Comparison of ENCODE assay signal across 1 cellular context in genomic region chr10:103696094-103696410, GRCh38.
TF ChIP-seq lines count a peak whose summit lies in the region.

No MANE protein-coding gene starts in this region.

TF ChIP-seq in HepG2, 621 proteins besides CTCF, POLR2A, EP300 and RAD21 (continued from another document):
- no peak for TF ChIP-seq ZNF710 (CRISPR knock-in tag; IDR thresholded peaks at IDR 0.05; ENCODE audit: borderline replicate concordance)
- TF ChIP-seq ZNF503 (CRISPR knock-in tag; IDR thresholded peaks at IDR 0.05), result no peak
- no peak for TF ChIP-seq PHF5A (CRISPR knock-in tag; IDR thresholded peaks at IDR 0.05; ENCODE audit: low read depth, unreplicated experiment)
- TF ChIP-seq SMYD3 (CRISPR knock-in tag; IDR thresholded peaks at IDR 0.05), result no peak
- TF ChIP-seq SRSF1 (optimal IDR thresholded peaks at IDR 0.05; ENCODE audit: low read depth, low read length), result no peak
- TF ChIP-seq ZNF770 (CRISPR knock-in tag; IDR thresholded peaks at IDR 0.05), result no peak
- TF ChIP-seq NCOR1 (IDR thresholded peaks at IDR 0.05; ENCODE audit: borderline replicate concordance, low read length), result no peak
